ENCODE assay signal across 11 cellular contexts in the genomic region with DNA sequence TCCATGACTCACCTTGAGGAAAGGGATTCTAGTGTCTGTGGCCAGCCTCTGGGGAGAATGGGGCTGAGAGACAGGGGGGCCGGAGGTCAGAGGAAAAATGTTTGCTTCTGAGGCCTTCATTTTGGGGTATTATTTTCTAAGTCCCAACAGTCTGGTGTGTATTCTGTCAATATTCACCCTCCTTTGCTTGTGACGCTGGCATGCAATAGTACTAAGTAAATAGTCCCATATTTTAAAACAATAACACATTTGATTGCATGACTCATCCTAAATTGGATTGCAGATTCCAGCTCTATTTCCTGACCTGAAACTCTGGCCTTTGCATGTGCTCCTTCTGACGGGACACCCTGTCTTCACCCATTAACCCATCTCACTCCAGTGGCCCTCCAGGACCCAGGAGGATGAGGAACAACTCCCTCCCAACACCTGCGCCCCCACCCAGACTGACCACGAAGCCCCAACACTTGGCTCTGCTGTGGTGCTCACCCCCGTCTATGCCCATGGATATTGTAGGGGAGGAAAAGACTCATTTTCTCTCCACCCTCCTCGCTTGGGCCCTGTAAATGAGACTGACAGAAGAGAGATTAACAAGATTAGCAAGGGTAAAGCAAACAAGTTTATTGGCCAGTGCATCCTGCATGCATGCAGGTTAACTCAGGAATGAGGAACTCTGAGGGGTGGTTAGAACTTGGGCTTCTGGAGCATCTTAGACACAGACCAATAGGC.
DNase-seq lines count a peak whose midpoint lies in the region; ATAC-seq and TF ChIP-seq lines count a peak whose summit lies in the region.
"Had no signal": no experiment of that assay in that cellular context is flagged by ENCODE, and none has a peak within 500 bp of the region (broad histone marks: within the 10 kb centered on the region; RNA-seq: fewer than 3 reads in every experiment).

No MANE protein-coding gene starts in this region.

- H3K27ac Mint-ChIP-seq in MCF 10A (ENCODE audit: low read depth, unreplicated experiment) (peak overlapping the region; percentile 74), T-helper 17 cell (no peak overlapping the region)

- no TSS peak for BruUV-seq in MCF 10A (replicated peaks; lab: Mats Ljungman, UMichigan)

- DNase-seq in HS-5 (ENCODE audit: low read depth) (peak; percentile 19), MCF 10A (ENCODE audit: unreplicated experiment) (peak; percentile 69), kidney tubule cell (ENCODE audit: low spot score) (peak; percentile 24), stromal cell of bone marrow (ENCODE audit: low read depth) (peak; percentile 62), DMS53 treated with DMSO at 0.1 percent for 48 hours (lab: John Stamatoyannopoulos, UW; ENCODE audit: unreplicated experiment) (no peak), GM10248 (ENCODE audit: extremely low spot score) (no peak), HUDEP-2 (lab: John Stamatoyannopoulos, UW; ENCODE audit: unreplicated experiment in 76 of 76) (no peak), T-helper 17 cell (no peak)
- DNase-seq: NCI-H226; stimulated activated naive CD4-positive, alpha-beta T cell treated with Interleukin-2 at 50 U/mL for 16 hours; T-helper 1 cell had no signal

- CTCF ChIA-PET in MCF 10A (lab: Yijun Ruan, JAX), result no interaction called here
- CTCF ChIA-PET in GM10248 (lab: Yijun Ruan, JAX), result interaction anchor here (1.1 kb wide), 1 partner anchor 18 kb away, joined by 3 read pairs; no protein-coding TSS in a partner anchor

- H3K4me1 Mint-ChIP-seq in MCF 10A (ENCODE audit: insufficient read depth, unreplicated experiment), result peaks cover 31% of the 10 kb centered on the region
- H3K4me1 Mint-ChIP-seq in T-helper 17 cell, result peaks cover 6% of the 10 kb centered on the region

- H3K4me3 Mint-ChIP-seq in MCF 10A (ENCODE audit: unreplicated experiment), result no peak overlapping the region
- no peak overlapping the region for H3K4me3 Mint-ChIP-seq in T-helper 17 cell

- H3K27me3 Mint-ChIP-seq in MCF 10A (ENCODE audit: insufficient read depth, unreplicated experiment) (no peaks in the 10 kb centered on the region), T-helper 17 cell (peaks cover 11% of the 10 kb centered on the region)

- POLR2A ChIA-PET in MCF 10A (lab: Yijun Ruan, JAX), result interaction anchor here (0.8 to 0.9 kb wide), 2 partner anchors 10 to 26 kb away, joined by 3 to 4 read pairs; no protein-coding TSS in a partner anchor
- POLR2A ChIA-PET in GM10248 (lab: Yijun Ruan, JAX), result no interaction called here

- H3K9me3 Mint-ChIP-seq in MCF 10A (ENCODE audit: unreplicated experiment), result no peaks in the 10 kb centered on the region

- H3K9me3 ChIP-seq in T-helper 17 cell (ENCODE audit: control insufficient read depth, low read length, poor library complexity, severe bottlenecking), result no peaks in the 10 kb centered on the region

- no peak for ATAC-seq in T-helper 17 cell

- intact Hi-C loops in MCF 10A (cut with micrococcal nuclease), result no loop called here

- TF ChIP-seq CTCF in MCF 10A (IDR thresholded peaks at IDR 0.05; ENCODE audit: unreplicated experiment) (no peak), GM10248 (IDR thresholded peaks at IDR 0.05; ENCODE audit: control extremely low read depth, extremely low read depth, low read depth, missing control alignments) (no peak)

- H3K36me3 Mint-ChIP-seq in MCF 10A (ENCODE audit: insufficient read depth, unreplicated experiment) (no peaks in the 10 kb centered on the region), T-helper 17 cell (ENCODE audit: low read depth) (no peaks in the 10 kb centered on the region)

Comparison
In these comparisons a context has a peak if more than half of its experiments do, and no peak if none do; other contexts are left out.
1. DNase-seq: peak in HS-5 (single experiment), MCF 10A (single experiment), kidney tubule cell (single experiment) and stromal cell of bone marrow (single experiment); none in DMS53 treated with DMSO at 0.1 percent for 48 hours (single experiment), GM10248 (single experiment), HUDEP-2 (0 of 76) and T-helper 17 cell (0 of 3).